In the genomic region with DNA sequence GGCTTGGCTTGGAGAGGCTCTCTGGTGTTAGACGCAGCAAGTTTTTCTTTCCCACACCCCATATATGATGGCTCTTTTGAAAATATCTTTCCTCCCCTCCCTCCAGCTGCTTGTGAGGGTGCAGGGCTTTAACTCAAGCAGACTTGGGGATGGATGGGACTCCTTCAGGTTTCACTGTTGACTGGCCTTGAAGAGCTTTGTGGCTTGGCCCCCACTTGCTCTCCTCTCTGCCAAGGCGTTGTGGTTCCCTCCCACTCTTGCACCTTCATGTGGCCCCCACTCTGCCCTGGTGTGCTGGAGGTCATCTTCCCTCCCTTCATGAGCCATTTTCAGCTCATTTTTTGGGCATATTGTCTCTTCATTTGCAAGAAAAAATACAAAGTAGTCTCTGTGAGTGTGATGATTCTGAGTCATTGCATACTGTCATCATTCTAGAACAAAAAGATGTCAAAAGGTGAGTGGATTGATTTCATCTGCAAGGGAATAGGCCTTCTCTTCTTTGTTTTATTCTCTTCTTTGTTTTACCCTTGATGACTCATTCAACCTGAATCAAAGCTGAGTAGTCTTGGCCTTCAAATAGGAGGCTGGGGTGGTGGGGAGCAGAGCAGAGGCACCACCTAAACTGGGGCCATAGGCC, we compare ENCODE assay signal across 19 cellular contexts. TPM values are rescaled to one million over a fixed set of nuclear protein-coding genes. Genes with fewer than 3 reads are reported as not detected.
A peak's percentile ranks its signal among the peaks of the same experiment; 100 is the strongest.
DNase-seq lines count a peak whose midpoint lies in the region; ATAC-seq, FAIRE-seq and TF ChIP-seq lines count a peak whose summit lies in the region.
"Had no signal": no experiment of that assay in that cellular context is flagged by ENCODE, and none has a peak within 500 bp of the region (broad histone marks: within the 10 kb centered on the region; RNA-seq: fewer than 3 reads in every experiment).

No MANE protein-coding gene starts in this region.

- H3K4me1 Mint-ChIP-seq in MCF 10A (ENCODE audit: insufficient read depth, unreplicated experiment), result peaks cover 13% of the 10 kb centered on the region
- H3K4me1 Mint-ChIP-seq in T-helper 17 cell, result peaks cover under 1% of the 10 kb centered on the region
- H3K4me1 Mint-ChIP-seq: CD4-positive, CD25-positive, alpha-beta regulatory T cell had no signal

- DNase-seq in MCF 10A (ENCODE audit: unreplicated experiment) (peak; percentile 60), breast epithelium (ENCODE audit: low spot score in 2 of 2) (no peak), T-helper 17 cell (no peak), fibroblast of the aortic adventitia (ENCODE audit: low read depth) (peak; percentile 79), urothelium cell line (ENCODE audit: low spot score) (peak; percentile 67), posterior cingulate gyrus (no peak), T1000 (lab: John Stamatoyannopoulos, UW) (no peak)
- DNase-seq: CD4-positive, CD25-positive, alpha-beta regulatory T cell; KG1; NCI-H1105; NCI-H2171; SHP77 treated with DMSO at 0.1 percent for 48 hours; stimulated activated CD4-positive, alpha-beta T cell treated with anti-CD3 and anti-CD28 coated beads, Interleukin-4, amount 100 ng/mL, for 1 hour; stimulated activated CD8-positive, alpha-beta memory T cell treated with anti-CD3 and anti-CD28 coated beads, Interleukin-4, amount 100 ng/mL, for 48 hours had no signal

- ATAC-seq in T-helper 17 cell, result no peak
- ATAC-seq in HG03432 (IDR thresholded peaks at IDR 0.05; ENCODE audit: unreplicated experiment), result no peak

- TF ChIP-seq CTCF in MCF 10A (IDR thresholded peaks at IDR 0.05; ENCODE audit: unreplicated experiment) (no peak), breast epithelium (IDR thresholded peaks at IDR 0.05) (no peak), fibroblast of the aortic adventitia (IDR thresholded peaks at IDR 0.05; ENCODE audit: insufficient read depth, low read length) (no peak)

- no peaks in the 10 kb centered on the region for H3K9me3 ChIP-seq in breast epithelium
- no peaks in the 10 kb centered on the region for H3K9me3 ChIP-seq in T-helper 17 cell (ENCODE audit: control insufficient read depth, low read length, poor library complexity, severe bottlenecking)

- H3K27ac ChIP-seq in breast epithelium, result peak overlapping the region in 1 of 2 donors; percentile 72
- H3K27ac ChIP-seq: cardiac muscle cell had no signal

- BruUV-seq in MCF 10A (replicated peaks; lab: Mats Ljungman, UMichigan), result no TSS peak

- no peak overlapping the region for H3K4me3 ChIP-seq in breast epithelium
- H3K4me3 ChIP-seq in fibroblast of the aortic adventitia (ENCODE audit: low read depth, low read length), result no peak overlapping the region
- H3K4me3 ChIP-seq: cardiac muscle cell had no signal

- no peak overlapping the region for H3K27ac Mint-ChIP-seq in MCF 10A (ENCODE audit: low read depth, unreplicated experiment)
- H3K27ac Mint-ChIP-seq in T-helper 17 cell, result peak overlapping the region; percentile 6
- H3K27ac Mint-ChIP-seq: activated naive CD4-positive, alpha-beta T cell treated with anti-CD3 and anti-CD28 coated beads, Interleukin-2, amount 50 U/mL, for 72 hours; CD4-positive, CD25-positive, alpha-beta regulatory T cell had no signal

- H3K36me3 ChIP-seq in breast epithelium, result no peaks in the 10 kb centered on the region
- H3K36me3 ChIP-seq: cardiac muscle cell had no signal

- POLR2A ChIA-PET in MCF 10A (lab: Yijun Ruan, JAX), result no interaction called here

- CTCF ChIA-PET in MCF 10A (lab: Yijun Ruan, JAX), result interaction anchor here (0.6 kb wide), 2 partner anchors 47 to 676 kb away, joined by 3 to 6 read pairs; no protein-coding TSS in a partner anchor

- H3K4me1 ChIP-seq in breast epithelium, result no peaks in the 10 kb centered on the region

- H3K27me3 ChIP-seq in breast epithelium, result no peaks in the 10 kb centered on the region
- H3K27me3 ChIP-seq: cardiac muscle cell had no signal

- H3K36me3 Mint-ChIP-seq in MCF 10A (ENCODE audit: insufficient read depth, unreplicated experiment) (no peaks in the 10 kb centered on the region), T-helper 17 cell (ENCODE audit: low read depth) (no peaks in the 10 kb centered on the region)
- H3K36me3 Mint-ChIP-seq: activated naive CD4-positive, alpha-beta T cell treated with anti-CD3 and anti-CD28 coated beads, Interleukin-2, amount 50 U/mL, for 72 hours; CD4-positive, CD25-positive, alpha-beta regulatory T cell had no signal

- H3K27me3 Mint-ChIP-seq in MCF 10A (ENCODE audit: insufficient read depth, unreplicated experiment) (no peaks in the 10 kb centered on the region), T-helper 17 cell (peaks cover 18% of the 10 kb centered on the region)
- H3K27me3 Mint-ChIP-seq: CD4-positive, CD25-positive, alpha-beta regulatory T cell had no signal

- FAIRE-seq in urothelium cell line (lab: Jason Lieb, UNC), result no peak
- FAIRE-seq: A204.1, G401.6 had no signal

- intact Hi-C loops in MCF 10A (cut with micrococcal nuclease), result no loop called here
- intact Hi-C loops in breast epithelium (cut with DNase I; ENCODE audit: low total_unique reads), result no loop called here
- intact Hi-C loops in posterior cingulate gyrus (cut with DNase I), result no loop called here

- TF ChIP-seq POLR2A in breast epithelium (IDR thresholded peaks at IDR 0.05), result no peak

- H3K9me3 Mint-ChIP-seq in MCF 10A (ENCODE audit: unreplicated experiment), result no peaks in the 10 kb centered on the region
- H3K9me3 Mint-ChIP-seq: activated naive CD4-positive, alpha-beta T cell treated with anti-CD3 and anti-CD28 coated beads, Interleukin-2, amount 50 U/mL, for 72 hours had no signal

- no peak overlapping the region for H3K4me3 Mint-ChIP-seq in MCF 10A (ENCODE audit: unreplicated experiment)
- no peak overlapping the region for H3K4me3 Mint-ChIP-seq in T-helper 17 cell
- H3K4me3 Mint-ChIP-seq: CD4-positive, CD25-positive, alpha-beta regulatory T cell had no signal

RNA-seq across cellular contexts. Expression of a gene that starts 25.5 kb away (rescaled TPM):
- 1.1 TPM in 1 of 2 replicates, not detected in the other for total RNA-seq in MCF 10A (2022)
- total RNA-seq in breast epithelium, result 10 to 100 TPM in 1 of 3 donors, 1 to 10 TPM in 2; 1.0 to 24.9 (median 6.9) TPM
- total RNA-seq in T-helper 17 cell, result 1 to 10 TPM in 1 of 2 donors, under 1 TPM in 1; 0.70 to 1.1 TPM
- total RNA-seq in fibroblast of the aortic adventitia (ENCODE audit: low replicate concordance), result 0.98 and 3.1 TPM in 2 replicates

RNA-seq across cellular contexts. Expression of a gene that starts 28.6 kb away (rescaled TPM):
- total RNA-seq in MCF 10A (2022) (not detected in 2 replicates), breast epithelium (10 to 100 TPM in 2 of 3 donors, 1 to 10 TPM in 1; 7.3 to 67.2 (median 10.8) TPM), T-helper 17 cell (under 1 TPM in 1 of 2 donors, not detected in 1; 0.21 TPM), fibroblast of the aortic adventitia (ENCODE audit: low replicate concordance) (0.49 and 13.3 TPM in 2 replicates)
- total RNA-seq: activated naive CD4-positive, alpha-beta T cell treated with anti-CD3 and anti-CD28 coated beads, Interleukin-2, amount 50 U/mL, for 72 hours; CD4-positive, CD25-positive, alpha-beta regulatory T cell had no signal

Comparison
In these comparisons a context has a peak if more than half of its experiments do, and no peak if none do; other contexts are left out.
1. DNase-seq: peak in MCF 10A (single experiment), fibroblast of the aortic adventitia (single experiment) and urothelium cell line (single experiment); none in breast epithelium (0 of 2), T-helper 17 cell (0 of 3), posterior cingulate gyrus (0 of 10) and T1000 (single experiment).